Comparison of ENCODE assay signal across 8 cellular contexts in the genomic region with DNA sequence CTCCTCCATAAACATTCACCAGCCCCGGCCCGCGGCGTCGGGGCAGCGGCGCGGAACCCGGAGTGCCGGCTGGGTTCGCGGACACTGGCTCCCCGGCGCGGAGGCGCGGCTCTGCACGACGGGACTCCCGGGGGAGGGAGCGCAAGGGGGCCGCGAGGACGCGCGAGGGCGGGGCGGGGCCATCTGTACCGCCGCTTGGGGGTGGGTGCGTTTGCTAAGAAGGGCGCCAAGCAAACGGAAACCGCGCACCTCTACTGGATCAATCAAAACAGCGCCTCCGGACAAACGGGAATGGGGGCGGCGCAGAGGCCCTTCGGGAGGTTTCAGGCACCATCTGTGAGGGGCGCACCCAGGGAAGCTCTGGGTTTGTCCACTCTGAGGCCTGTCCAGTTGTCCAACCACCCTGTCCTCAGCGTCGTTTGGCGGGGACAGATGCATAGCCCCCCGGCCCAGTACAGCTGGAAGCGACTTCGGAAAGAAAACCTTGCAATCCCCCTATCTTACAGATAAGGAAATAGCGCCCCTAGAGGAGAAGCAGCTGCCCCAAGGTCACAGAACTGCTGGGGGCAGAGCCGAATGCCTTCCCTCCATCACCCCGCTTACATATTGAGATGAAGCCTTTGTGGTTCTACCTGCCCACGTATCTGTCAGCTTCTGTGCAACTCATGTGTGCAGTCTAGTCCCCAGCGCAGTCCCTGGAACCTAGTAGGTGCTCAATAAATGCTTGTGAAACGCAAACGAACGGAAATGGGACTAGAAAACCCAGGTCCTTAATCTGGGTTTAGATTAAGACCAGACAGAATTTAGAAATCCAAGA. TPM values are rescaled to one million over a fixed set of nuclear protein-coding genes. Genes with fewer than 3 reads are reported as not detected.
DNase-seq lines count a peak whose midpoint lies in the region; ATAC-seq, FAIRE-seq and TF ChIP-seq lines count a peak whose summit lies in the region.

No MANE protein-coding gene starts in this region.

- no peaks in the 10 kb centered on the region for H3K9me3 Mint-ChIP-seq in activated CD8-positive, alpha-beta memory T cell treated with anti-CD3 and anti-CD28 coated beads, Interleukin-2, amount 10 ng/mL, durations not matched to agents 7 days and 5 days (ENCODE audit: low read depth)

- no peaks in the 10 kb centered on the region for H3K4me1 ChIP-seq in endothelial cell of umbilical vein (ENCODE audit: control insufficient read depth, extremely low read depth, insufficient read depth, low read length)

- no peak overlapping the region for H3K27ac ChIP-seq in endothelial cell of umbilical vein (ENCODE audit: insufficient read depth, low read depth, low read length)

- H3K27me3 Mint-ChIP-seq in activated CD8-positive, alpha-beta memory T cell treated with anti-CD3 and anti-CD28 coated beads, Interleukin-2, amount 10 ng/mL, durations not matched to agents 7 days and 5 days, result peaks cover 48% of the 10 kb centered on the region

- no peaks in the 10 kb centered on the region for H3K36me3 Mint-ChIP-seq in activated CD8-positive, alpha-beta memory T cell treated with anti-CD3 and anti-CD28 coated beads, Interleukin-2, amount 10 ng/mL, durations not matched to agents 7 days and 5 days

- dilution Hi-C loops in endothelial cell of umbilical vein (cut with MboI; ENCODE audit: extremely low pct_ligation_motif_present, low sequenced_read_pairs), result no loop called here

- H3K79me2 ChIP-seq in endothelial cell of umbilical vein (ENCODE audit: control insufficient read depth, insufficient read depth, low read length), result no peaks in the 10 kb centered on the region

- TF ChIP-seq CTCF in GM06990 (IDR thresholded peaks at IDR 0.05; ENCODE audit: insufficient read depth, low read length, poor library complexity, severe bottlenecking) (peak; percentile 86), endothelial cell of umbilical vein (IDR thresholded peaks at IDR 0.05; ENCODE audit: extremely low read depth in 1 of 2, insufficient read depth in 1 of 2, low read depth in 1 of 2, low read length in 2 of 2) (peak; percentile 80 to 84)

- no peaks in the 10 kb centered on the region for H3K9me1 ChIP-seq in endothelial cell of umbilical vein (replicated peaks; ENCODE audit: control insufficient read depth, extremely low read depth, insufficient read depth, low read length)

- H3K4me3 Mint-ChIP-seq in activated CD8-positive, alpha-beta memory T cell treated with anti-CD3 and anti-CD28 coated beads, Interleukin-2, amount 10 ng/mL, durations not matched to agents 7 days and 5 days, result peak overlapping the region; percentile 56

- no peaks in the 10 kb centered on the region for H3K9me3 ChIP-seq in endothelial cell of umbilical vein (replicated peaks; ENCODE audit: control insufficient read depth, insufficient read depth, low read length)

- peak; percentile 67 for ATAC-seq in HG03280 (IDR thresholded peaks at IDR 0.05; ENCODE audit: unreplicated experiment)
- peak; percentile 90 for ATAC-seq in activated CD8-positive, alpha-beta memory T cell treated with anti-CD3 and anti-CD28 coated beads, Interleukin-2, amount 10 ng/mL, durations not matched to agents 7 days and 5 days
- no peak for ATAC-seq in HG03565 (IDR thresholded peaks at IDR 0.05; ENCODE audit: unreplicated experiment)

- H3K27me3 ChIP-seq in GM06990 (replicated peaks; ENCODE audit: control insufficient read depth, insufficient read depth, low read length) (peaks cover 2% of the 10 kb centered on the region; the same call in 1 of the 2 replicates), endothelial cell of umbilical vein (ENCODE audit: control insufficient read depth in 2 of 2, insufficient read depth in 2 of 2, low read length in 2 of 2) (peaks cover 15 to 17% of the 10 kb centered on the region in 2 experiments)

- CTCF ChIA-PET in activated CD8-positive, alpha-beta memory T cell treated with anti-CD3 and anti-CD28 coated beads, Interleukin-2, amount 10 ng/mL, durations not matched to agents 7 days and 5 days (lab: Charles Lee), result interaction anchor here (0.7 to 15.3 kb wide), 25 partner anchors 9 to 367 kb away, joined by 3 to 147 read pairs (median 4); no protein-coding TSS in a partner anchor
- CTCF ChIA-PET in endothelial cell of umbilical vein (lab: Charles Lee), result interaction anchor here (0.6 to 6.8 kb wide), 25 partner anchors 8 to 194 kb away, joined by 3 to 110 read pairs (median 4); no protein-coding TSS in a partner anchor

- FAIRE-seq in endothelial cell of umbilical vein (lab: Jason Lieb, UNC), result peak; percentile 69

- H3K27ac Mint-ChIP-seq in activated CD8-positive, alpha-beta memory T cell treated with anti-CD3 and anti-CD28 coated beads, Interleukin-2, amount 10 ng/mL, durations not matched to agents 7 days and 5 days, result no peak overlapping the region

- H3K4me3 ChIP-seq in GM06990 (replicated peaks; ENCODE audit: low read depth, low read length), result peak overlapping the region; percentile 61
- peak overlapping the region; percentile 39 to 55 (median 40) for H3K4me3 ChIP-seq in endothelial cell of umbilical vein (replicated peaks in 1 of 3; ENCODE audit: insufficient read depth in 1 of 3, low read depth in 1 of 3, low read length in 3 of 3)

- peak overlapping the region; percentile 92 for H2AFZ ChIP-seq in endothelial cell of umbilical vein (ENCODE audit: low read depth, low read length)

- peak overlapping the region; percentile 66 for H3K4me2 ChIP-seq in endothelial cell of umbilical vein (ENCODE audit: insufficient read depth, low read length)

- DNase-seq in GM06990 (ENCODE audit: extremely low read depth, insufficient read length) (peak; percentile 74), NOMO-1 (lab: John Stamatoyannopoulos, UW; ENCODE audit: unreplicated experiment in 2 of 2) (peak; percentile 56 to 76), endothelial cell of umbilical vein (ENCODE audit: low read depth, low spot score) (peak; percentile 48), mucosa of gallbladder (ENCODE audit: low spot score) (peak; percentile 19)
- DNase-seq in activated CD8-positive, alpha-beta memory T cell treated with anti-CD3 and anti-CD28 coated beads, Interleukin-2, amount 10 ng/mL, durations not matched to agents 7 days and 5 days, result peak; percentile 81
- DNase-seq in stimulated activated CD8-positive, alpha-beta memory T cell treated with anti-CD3 and anti-CD28 coated beads, Interleukin-4, amount 100 ng/mL, for 24 hours (ENCODE audit: low read depth), result peak; percentile 56

- no TSS peak for BruUV-seq in endothelial cell of umbilical vein (replicated peaks; lab: Mats Ljungman, UMichigan)

- H3K36me3 ChIP-seq in GM06990 (ENCODE audit: control insufficient read depth, insufficient read depth, low read length) (no peaks in the 10 kb centered on the region), endothelial cell of umbilical vein (ENCODE audit: control insufficient read depth in 2 of 2, extremely low read depth in 1 of 2, insufficient read depth in 2 of 2, low read length in 2 of 2) (no peaks in the 10 kb centered on the region)

- POLR2A ChIA-PET in endothelial cell of umbilical vein (lab: Charles Lee), result no interaction called here

- H4K20me1 ChIP-seq in endothelial cell of umbilical vein (replicated peaks; ENCODE audit: control insufficient read depth, extremely low read depth, insufficient read depth, low read length), result no peaks in the 10 kb centered on the region

- intact Hi-C loops in endothelial cell of umbilical vein (cut with micrococcal nuclease), result loop anchor here (5.0 kb wide), 1 partner anchor 124 kb away; no protein-coding TSS in a partner anchor

- no peak overlapping the region for H3K9ac ChIP-seq in endothelial cell of umbilical vein (replicated peaks; ENCODE audit: extremely low read depth, insufficient read depth, low read length)

- TF ChIP-seq POLR2A in endothelial cell of umbilical vein (IDR thresholded peaks at IDR 0.05; ENCODE audit: low read depth, low read length), result no peak

- H3K4me1 Mint-ChIP-seq in activated CD8-positive, alpha-beta memory T cell treated with anti-CD3 and anti-CD28 coated beads, Interleukin-2, amount 10 ng/mL, durations not matched to agents 7 days and 5 days, result peaks cover 17% of the 10 kb centered on the region

TF ChIP-seq in endothelial cell of umbilical vein, 7 proteins besides CTCF, POLR2A, EP300 and RAD21:
- TF ChIP-seq FOS (IDR thresholded peaks at IDR 0.05; ENCODE audit: borderline replicate concordance, insufficient read depth, low read length), result no peak
- peak; percentile 33 for TF ChIP-seq EZH2 (IDR thresholded peaks at IDR 0.05; ENCODE audit: borderline replicate concordance, low read depth, low read length, severe bottlenecking)

RNA-seq across cellular contexts. Expression of a gene that starts 10.7 kb away (rescaled TPM):
- total RNA-seq in activated CD8-positive, alpha-beta memory T cell treated with anti-CD3 and anti-CD28 coated beads, Interleukin-2, amount 10 ng/mL, durations not matched to agents 7 days and 5 days, result 1 to 10 TPM in 1 of 2 experiments, under 1 TPM in 1; 0.59 to 1.5 TPM
- 0.05 and 0.20 TPM in 2 replicates for total RNA-seq in endothelial cell of umbilical vein
- 0.04 and 0.11 TPM in 2 replicates for polyA plus RNA-seq in endothelial cell of umbilical vein
- 0.01 and 0.04 TPM in 2 replicates for polyA plus RNA-seq in endothelial cell of umbilical vein (2011; cell fraction: cytosol; rRNA removed)
- 0.18 TPM in 2 replicates for polyA plus RNA-seq in endothelial cell of umbilical vein (2011; cell fraction: nucleus; rRNA removed)
- 0.04 TPM in 2 replicates for polyA plus RNA-seq in endothelial cell of umbilical vein (2012)
- 0.10 TPM in 1 of 2 replicates, not detected in the other for polyA minus RNA-seq in endothelial cell of umbilical vein
- not detected for polyA minus RNA-seq in endothelial cell of umbilical vein (2011; cell fraction: cytosol; rRNA and poly(A)+ RNA removed)
- polyA minus RNA-seq in endothelial cell of umbilical vein (2011; cell fraction: nucleus; rRNA and poly(A)+ RNA removed), result 0.10 and 0.24 TPM in 2 replicates
- 0.40 TPM for total RNA-seq in mucosa of gallbladder

Comparison
In these comparisons a context has a peak if more than half of its experiments do, and no peak if none do; other contexts are left out.
1. DNase-seq: peak in every context shown above with its lines; median percentile 81 in activated CD8-positive, alpha-beta memory T cell treated with anti-CD3 and anti-CD28 coated beads, Interleukin-2, amount 10 ng/mL, durations not matched to agents 7 days and 5 days; 74 in GM06990; 66 in NOMO-1; 56 in stimulated activated CD8-positive, alpha-beta memory T cell treated with anti-CD3 and anti-CD28 coated beads, Interleukin-4, amount 100 ng/mL, for 24 hours; 48 in endothelial cell of umbilical vein; 19 in mucosa of gallbladder.